In genomic region chr6:36929607-36930006, GRCh38 we compare ENCODE assay signal across 1 cellular context.
TF ChIP-seq lines count a peak whose summit lies in the region.

No MANE protein-coding gene starts in this region.

TF ChIP-seq in GM23338, 12 proteins besides CTCF, POLR2A, EP300 and RAD21 (continued from another document):
- TF ChIP-seq, protein P1, sequence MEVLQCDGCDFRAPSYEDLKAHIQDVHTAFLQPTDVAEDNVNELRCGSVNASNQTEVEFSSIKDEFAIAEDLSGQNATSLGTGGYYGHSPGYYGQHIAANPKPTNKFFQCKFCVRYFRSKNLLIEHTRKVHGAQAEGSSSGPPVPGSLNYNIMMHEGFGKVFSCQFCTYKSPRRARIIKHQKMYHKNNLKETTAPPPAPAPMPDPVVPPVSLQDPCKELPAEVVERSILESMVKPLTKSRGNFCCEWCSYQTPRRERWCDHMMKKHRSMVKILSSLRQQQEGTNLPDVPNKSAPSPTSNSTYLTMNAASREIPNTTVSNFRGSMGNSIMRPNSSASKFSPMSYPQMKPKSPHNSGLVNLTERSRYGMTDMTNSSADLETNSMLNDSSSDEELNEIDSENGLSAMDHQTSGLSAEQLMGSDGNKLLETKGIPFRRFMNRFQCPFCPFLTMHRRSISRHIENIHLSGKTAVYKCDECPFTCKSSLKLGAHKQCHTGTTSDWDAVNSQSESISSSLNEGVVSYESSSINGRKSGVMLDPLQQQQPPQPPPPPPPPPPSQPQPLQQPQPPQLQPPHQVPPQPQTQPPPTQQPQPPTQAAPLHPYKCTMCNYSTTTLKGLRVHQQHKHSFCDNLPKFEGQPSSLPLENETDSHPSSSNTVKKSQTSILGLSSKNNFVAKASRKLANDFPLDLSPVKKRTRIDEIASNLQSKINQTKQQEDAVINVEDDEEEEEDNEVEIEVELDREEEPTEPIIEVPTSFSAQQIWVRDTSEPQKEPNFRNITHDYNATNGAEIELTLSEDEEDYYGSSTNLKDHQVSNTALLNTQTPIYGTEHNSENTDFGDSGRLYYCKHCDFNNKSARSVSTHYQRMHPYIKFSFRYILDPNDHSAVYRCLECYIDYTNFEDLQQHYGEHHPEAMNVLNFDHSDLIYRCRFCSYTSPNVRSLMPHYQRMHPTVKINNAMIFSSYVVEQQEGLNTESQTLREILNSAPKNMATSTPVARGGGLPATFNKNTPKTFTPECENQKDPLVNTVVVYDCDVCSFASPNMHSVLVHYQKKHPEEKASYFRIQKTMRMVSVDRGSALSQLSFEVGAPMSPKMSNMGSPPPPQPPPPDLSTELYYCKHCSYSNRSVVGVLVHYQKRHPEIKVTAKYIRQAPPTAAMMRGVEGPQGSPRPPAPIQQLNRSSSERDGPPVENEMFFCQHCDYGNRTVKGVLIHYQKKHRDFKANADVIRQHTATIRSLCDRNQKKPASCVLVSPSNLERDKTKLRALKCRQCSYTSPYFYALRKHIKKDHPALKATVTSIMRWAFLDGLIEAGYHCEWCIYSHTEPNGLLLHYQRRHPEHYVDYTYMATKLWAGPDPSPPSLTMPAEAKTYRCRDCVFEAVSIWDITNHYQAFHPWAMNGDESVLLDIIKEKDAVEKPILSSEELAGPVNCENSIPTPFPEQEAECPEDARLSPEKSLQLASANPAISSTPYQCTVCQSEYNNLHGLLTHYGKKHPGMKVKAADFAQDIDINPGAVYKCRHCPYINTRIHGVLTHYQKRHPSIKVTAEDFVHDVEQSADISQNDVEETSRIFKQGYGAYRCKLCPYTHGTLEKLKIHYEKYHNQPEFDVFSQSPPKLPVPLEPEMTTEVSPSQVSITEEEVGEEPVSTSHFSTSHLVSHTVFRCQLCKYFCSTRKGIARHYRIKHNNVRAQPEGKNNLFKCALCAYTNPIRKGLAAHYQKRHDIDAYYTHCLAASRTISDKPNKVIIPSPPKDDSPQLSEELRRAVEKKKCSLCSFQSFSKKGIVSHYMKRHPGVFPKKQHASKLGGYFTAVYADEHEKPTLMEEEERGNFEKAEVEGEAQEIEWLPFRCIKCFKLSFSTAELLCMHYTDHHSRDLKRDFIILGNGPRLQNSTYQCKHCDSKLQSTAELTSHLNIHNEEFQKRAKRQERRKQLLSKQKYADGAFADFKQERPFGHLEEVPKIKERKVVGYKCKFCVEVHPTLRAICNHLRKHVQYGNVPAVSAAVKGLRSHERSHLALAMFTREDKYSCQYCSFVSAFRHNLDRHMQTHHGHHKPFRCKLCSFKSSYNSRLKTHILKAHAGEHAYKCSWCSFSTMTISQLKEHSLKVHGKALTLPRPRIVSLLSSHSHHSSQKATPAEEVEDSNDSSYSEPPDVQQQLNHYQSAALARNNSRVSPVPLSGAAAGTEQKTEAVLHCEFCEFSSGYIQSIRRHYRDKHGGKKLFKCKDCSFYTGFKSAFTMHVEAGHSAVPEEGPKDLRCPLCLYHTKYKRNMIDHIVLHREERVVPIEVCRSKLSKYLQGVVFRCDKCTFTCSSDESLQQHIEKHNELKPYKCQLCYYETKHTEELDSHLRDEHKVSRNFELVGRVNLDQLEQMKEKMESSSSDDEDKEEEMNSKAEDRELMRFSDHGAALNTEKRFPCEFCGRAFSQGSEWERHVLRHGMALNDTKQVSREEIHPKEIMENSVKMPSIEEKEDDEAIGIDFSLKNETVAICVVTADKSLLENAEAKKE (CRISPR knock-in tag; IDR thresholded peaks at IDR 0.05): no peak
- TF ChIP-seq ZNF114 (CRISPR knock-in tag; IDR thresholded peaks at IDR 0.05): no peak
